In the genomic region with DNA sequence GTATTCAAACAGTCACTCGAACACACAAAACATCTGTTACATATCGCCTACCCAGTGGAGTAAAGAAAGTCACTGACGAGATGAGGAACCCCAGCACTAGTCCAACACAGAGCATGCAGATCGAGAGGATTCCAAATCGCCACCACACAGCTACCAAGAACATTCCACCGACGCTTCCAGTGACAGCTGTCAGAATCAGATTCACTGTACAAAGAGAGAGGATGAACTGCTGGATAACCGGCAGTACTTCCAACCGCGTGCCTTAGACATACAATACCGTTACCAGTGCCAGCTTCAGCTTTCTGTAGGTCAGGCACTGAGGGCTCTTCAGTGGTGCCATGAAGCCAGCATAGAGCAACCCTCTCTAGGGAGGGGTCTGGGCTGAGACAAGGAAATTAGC, we compare ENCODE assay signal across 25 cellular contexts.
"Had no signal": no experiment of that assay in that cellular context is flagged by ENCODE, and none has a peak within 500 bp of the region (broad histone marks: within the 10 kb centered on the region; RNA-seq: fewer than 3 reads in every experiment).

No MANE protein-coding gene starts in this region.

- H3K4me3 Mint-ChIP-seq: activated naive CD8-positive, alpha-beta T cell treated with anti-CD3 and anti-CD28 coated beads for 36 hours; activated T-cell treated with anti-CD3 and anti-CD28 coated beads, Interleukin-2, amount 50 U/mL, for 24 hours; nephron; stimulated activated naive B cell treated with anti-CD40 and anti-IgM and Interleukin-4, amounts not matched to agents 10 μg/mL and 1 μg/mL and 100 μg/mL, for 72 hours; T-helper 1 cell treated with Interleukin-12 subunit alpha and Interleukin-12 subunit beta and Interleukin-4 antibody, amounts not matched to agents 30 μg/mL and 1 μg/mL, for 36 hours; WTC11 had no signal

- H3K27me3 ChIP-seq: foreskin keratinocyte, neutrophil, pancreas, right lobe of liver, transverse colon, uterus had no signal

- DNase-seq: activated naive CD4-positive, alpha-beta T cell; activated naive CD8-positive, alpha-beta T cell treated with anti-CD3 and anti-CD28 coated beads for 36 hours; activated T-cell treated with anti-CD3 and anti-CD28 coated beads, Interleukin-2, amount 50 U/mL, for 24 hours; amniotic stem cell; cortex of kidney; erythroblast; foreskin keratinocyte; hippocampal formation; kidney glomerular epithelial cell; left ventricle myocardium inferior; midbrain; pancreas; right lobe of liver; small intestine; stimulated activated CD4-positive, alpha-beta T cell treated with anti-CD3 and anti-CD28 coated beads, Interleukin-2, amount 100 ng/mL, for 24 hours; stimulated activated naive B cell treated with anti-CD40 and anti-IgM and Interleukin-4, amounts not matched to agents 10 μg/mL and 1 μg/mL and 100 μg/mL, for 72 hours; T1000; transverse colon; uterus had no signal

- H3K4me3 ChIP-seq: left ventricle myocardium inferior, pancreas, right lobe of liver, transverse colon, uterus had no signal

- H3K4me1 ChIP-seq: foreskin keratinocyte, pancreas, right lobe of liver, transverse colon, uterus had no signal

- H3K27ac Mint-ChIP-seq: activated naive CD8-positive, alpha-beta T cell treated with anti-CD3 and anti-CD28 coated beads for 36 hours; activated T-cell treated with anti-CD3 and anti-CD28 coated beads, Interleukin-2, amount 50 U/mL, for 24 hours; activated T-helper 2 cell treated with anti-CD3 and anti-CD28 coated beads, Interferon-gamma antibody, Interleukin-2, Interleukin-4, amounts not matched to agents 10 μg/mL and 5 μg/mL and 100 μg/mL, durations not matched to agents 14 hours and 24 hours and 36 hours; nephron; stimulated activated naive B cell treated with anti-CD40 and anti-IgM and Interleukin-4, amounts not matched to agents 10 μg/mL and 1 μg/mL and 100 μg/mL, for 72 hours; T-helper 1 cell treated with Interleukin-12 subunit alpha and Interleukin-12 subunit beta and Interleukin-4 antibody, amounts not matched to agents 30 μg/mL and 1 μg/mL, for 36 hours; WTC11 had no signal

- H3K27ac ChIP-seq: foreskin keratinocyte, left ventricle myocardium inferior, neutrophil, pancreas, right lobe of liver, transverse colon, uterus had no signal

- H3K9me3 Mint-ChIP-seq: activated naive CD8-positive, alpha-beta T cell treated with anti-CD3 and anti-CD28 coated beads for 36 hours; activated T-cell treated with anti-CD3 and anti-CD28 coated beads, Interleukin-2, amount 50 U/mL, for 24 hours; activated T-helper 2 cell treated with anti-CD3 and anti-CD28 coated beads, Interferon-gamma antibody, Interleukin-2, Interleukin-4, amounts not matched to agents 10 μg/mL and 5 μg/mL and 100 μg/mL, durations not matched to agents 14 hours and 24 hours and 36 hours; nephron; stimulated activated naive B cell treated with anti-CD40 and anti-IgM and Interleukin-4, amounts not matched to agents 10 μg/mL and 1 μg/mL and 100 μg/mL, for 72 hours; T-helper 1 cell treated with Interleukin-12 subunit alpha and Interleukin-12 subunit beta and Interleukin-4 antibody, amounts not matched to agents 30 μg/mL and 1 μg/mL, for 36 hours; WTC11 had no signal

- H3K9me3 ChIP-seq: left ventricle myocardium inferior, neutrophil, pancreas, right lobe of liver, transverse colon, uterus had no signal

- H3K27me3 Mint-ChIP-seq: activated naive CD8-positive, alpha-beta T cell treated with anti-CD3 and anti-CD28 coated beads for 36 hours; activated T-cell treated with anti-CD3 and anti-CD28 coated beads, Interleukin-2, amount 50 U/mL, for 24 hours; stimulated activated naive B cell treated with anti-CD40 and anti-IgM and Interleukin-4, amounts not matched to agents 10 μg/mL and 1 μg/mL and 100 μg/mL, for 72 hours had no signal

- ATAC-seq: foreskin keratinocyte; pancreas; right lobe of liver; stimulated activated naive B cell treated with anti-CD40 and anti-IgM and Interleukin-4, amounts not matched to agents 10 μg/mL and 1 μg/mL and 100 μg/mL, for 72 hours; WTC11 had no signal

- H3K4me1 Mint-ChIP-seq: activated naive CD8-positive, alpha-beta T cell treated with anti-CD3 and anti-CD28 coated beads for 36 hours; nephron; WTC11 had no signal

- FAIRE-seq: endometrium, pancreas, small intestine had no signal

- H3K36me3 ChIP-seq: uterus had no signal
